19 cellular contexts compared by ENCODE assay signal in the genomic region with DNA sequence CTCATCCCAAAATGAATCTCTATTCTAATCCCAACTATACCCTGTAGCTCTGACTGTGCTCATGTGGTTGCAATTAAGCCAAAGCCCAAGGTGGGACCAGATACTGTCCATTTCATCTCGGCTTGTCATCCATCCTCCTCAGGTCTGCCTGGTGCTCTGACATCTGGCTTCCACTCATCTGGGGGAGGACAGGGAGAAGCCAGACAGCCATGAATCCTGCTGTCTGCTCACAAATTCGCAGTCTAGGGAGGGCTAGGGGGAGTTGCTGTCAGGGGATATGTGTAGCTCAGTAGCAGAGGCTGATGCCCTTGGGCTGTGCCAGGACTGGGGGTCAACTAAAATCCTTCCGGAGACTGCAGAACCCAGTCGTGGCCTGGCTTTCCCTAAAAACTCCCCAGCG.
A peak's percentile ranks its signal among the peaks of the same experiment; 100 is the strongest.
DNase-seq lines count a peak whose midpoint lies in the region; ATAC-seq, FAIRE-seq and TF ChIP-seq lines count a peak whose summit lies in the region.
"Had no signal": no experiment of that assay in that cellular context is flagged by ENCODE, and none has a peak within 500 bp of the region (broad histone marks: within the 10 kb centered on the region; RNA-seq: fewer than 3 reads in every experiment).

No MANE protein-coding gene starts in this region.

- H4K5ac ChIP-seq in IMR-90 (ENCODE audit: low read depth, low read length) = peak overlapping the region; percentile 89

- TF ChIP-seq RAD21 in IMR-90 (IDR thresholded peaks at IDR 0.05; ENCODE audit: low read length) = no peak

- H2AK9ac ChIP-seq in IMR-90 (replicated peaks; ENCODE audit: low read depth, low read length, poor library complexity) = peak overlapping the region; percentile 88

- no peak for DNase-seq in CD4-positive, CD25-positive, alpha-beta regulatory T cell
- DNase-seq in IMR-90 = no peak
- DNase-seq in astrocyte (ENCODE audit: low read depth) = no peak
- peak; percentile 29 for DNase-seq in nephron progenitor cell
- no peak for DNase-seq in DMS 273 (lab: John Stamatoyannopoulos, UW; ENCODE audit: unreplicated experiment)
- DNase-seq in caudate nucleus (lab: John Stamatoyannopoulos, UW) = no peak
- no peak for DNase-seq in activated CD8-positive, alpha-beta memory T cell treated with anti-CD3 and anti-CD28 coated beads for 24 hours
- DNase-seq: activated naive CD4-positive, alpha-beta T cell treated with anti-CD3 and anti-CD28 coated beads for 36 hours; activated T-cell treated with anti-CD3 and anti-CD28 coated beads, Interleukin-2, amount 50 U/mL, for 4 hours; NCI-H1105 treated with DMSO at 0.1 percent for 48 hours; NCI-H2081 treated with DMSO at 0.1 percent for 48 hours; NCI-H510A; sigmoid colon; substantia nigra had no signal

- H3K9me3 Mint-ChIP-seq in CD4-positive, CD25-positive, alpha-beta regulatory T cell = peaks cover 0 to 1% (median 0%) of the 10 kb centered on the region in 7 donors
- H3K9me3 Mint-ChIP-seq in astrocyte (ENCODE audit: unreplicated experiment) = no peaks in the 10 kb centered on the region
- no peaks in the 10 kb centered on the region for H3K9me3 Mint-ChIP-seq in nephron progenitor cell
- H3K9me3 Mint-ChIP-seq: activated naive CD4-positive, alpha-beta T cell treated with anti-CD3 and anti-CD28 coated beads for 36 hours; activated T-cell treated with anti-CD3 and anti-CD28 coated beads, Interleukin-2, amount 50 U/mL, for 4 hours; CD14-positive monocyte had no signal

- no peaks in the 10 kb centered on the region for H3K27me3 ChIP-seq in CD4-positive, CD25-positive, alpha-beta regulatory T cell (ENCODE audit: control insufficient read depth, insufficient read depth, low read length)
- H3K27me3 ChIP-seq in IMR-90 (ENCODE audit: control insufficient read depth, insufficient read depth, low read length) (no peaks in the 10 kb centered on the region), astrocyte (ENCODE audit: insufficient read depth, low read length) (no peaks in the 10 kb centered on the region)
- H3K27me3 ChIP-seq: sigmoid colon had no signal

- peak overlapping the region; percentile 96 for H2BK120ac ChIP-seq in IMR-90 (ENCODE audit: low read depth, low read length)

- peak overlapping the region; percentile 43 to 90 for H4K8ac ChIP-seq in IMR-90 (ENCODE audit: low read depth in 2 of 2, low read length in 2 of 2)

- H3K14ac ChIP-seq in IMR-90 (replicated peaks; ENCODE audit: low read depth, low read length) = peak overlapping the region; percentile 95

- no peaks in the 10 kb centered on the region for H3K79me1 ChIP-seq in IMR-90 (ENCODE audit: low read depth in 1 of 2, low read length in 2 of 2)

- FAIRE-seq in astrocyte (lab: Jason Lieb, UNC) = no peak
- FAIRE-seq: colon, G401.6 had no signal

- peak overlapping the region; percentile 53; the same call in 1 of the 2 replicates for H3K4me2 ChIP-seq in IMR-90 (ENCODE audit: low read depth, low read length)
- peak overlapping the region; percentile 6 for H3K4me2 ChIP-seq in astrocyte (ENCODE audit: low read length)

- peaks cover 26% of the 10 kb centered on the region for H3K4me1 ChIP-seq in CD4-positive, CD25-positive, alpha-beta regulatory T cell (ENCODE audit: control insufficient read depth, insufficient read depth, low read length, poor library complexity, severe bottlenecking)
- H3K4me1 ChIP-seq in IMR-90 (ENCODE audit: control insufficient read depth, insufficient read depth, low read length) = peaks cover 26% of the 10 kb centered on the region
- H3K4me1 ChIP-seq in astrocyte (ENCODE audit: insufficient read depth, low read length) = peaks cover 31% of the 10 kb centered on the region

- peaks cover 31 to 77% (median 44%) of the 10 kb centered on the region in 4 donors for H3K4me1 Mint-ChIP-seq in CD4-positive, CD25-positive, alpha-beta regulatory T cell
- H3K4me1 Mint-ChIP-seq in astrocyte (ENCODE audit: low read depth, unreplicated experiment) = peaks cover 33% of the 10 kb centered on the region
- peaks cover 83% of the 10 kb centered on the region for H3K4me1 Mint-ChIP-seq in nephron progenitor cell
- H3K4me1 Mint-ChIP-seq: CD14-positive monocyte had no signal

- H3K9ac ChIP-seq in IMR-90 (ENCODE audit: low read depth, low read length) (no peak overlapping the region), astrocyte (ENCODE audit: low read length) (no peak overlapping the region)

- 83% methylated on average over 3 of the region's 5 CpGs; no CpG with 5 or more reads in 1 of the 2 experiments for WGBS in IMR-90 (ENCODE audit: extremely low coverage in 2 of 2, insufficient read length in 1 of 2), 2 experiments

- BruUV-seq in IMR-90 (replicated peaks; lab: Mats Ljungman, UMichigan) = no TSS peak

- H3K4me3 ChIP-seq in CD4-positive, CD25-positive, alpha-beta regulatory T cell (ENCODE audit: low read depth, low read length) = peak overlapping the region; percentile 22
- no peak overlapping the region for H3K4me3 ChIP-seq in IMR-90 (ENCODE audit: insufficient read depth, low read depth, low read length)
- H3K4me3 ChIP-seq in astrocyte (ENCODE audit: insufficient read depth, low read depth, low read length) = no peak overlapping the region
- H3K4me3 ChIP-seq: sigmoid colon had no signal

- H2BK5ac ChIP-seq in IMR-90 (ENCODE audit: low read depth, low read length, poor library complexity, severe bottlenecking) = peak overlapping the region; percentile 87

- peak overlapping the region in 2 of 3 donors; percentile 80 to 82 for H3K27ac Mint-ChIP-seq in CD4-positive, CD25-positive, alpha-beta regulatory T cell
- H3K27ac Mint-ChIP-seq in astrocyte (ENCODE audit: unreplicated experiment) (no peak overlapping the region), nephron progenitor cell (peak overlapping the region; percentile 87)
- H3K27ac Mint-ChIP-seq: CD14-positive monocyte had no signal

- H3K27ac ChIP-seq in CD4-positive, CD25-positive, alpha-beta regulatory T cell (ENCODE audit: insufficient read depth, low read length, poor library complexity, severe bottlenecking) = no peak overlapping the region
- H3K27ac ChIP-seq in IMR-90 (ENCODE audit: insufficient read depth, low read length) = peak overlapping the region; percentile 46
- peak overlapping the region; percentile 28 for H3K27ac ChIP-seq in astrocyte (ENCODE audit: low read depth, low read length)
- no peak overlapping the region for H3K27ac ChIP-seq in caudate nucleus (ENCODE audit: low read depth, low read length)

- H3K36me3 ChIP-seq in CD4-positive, CD25-positive, alpha-beta regulatory T cell (ENCODE audit: control insufficient read depth, insufficient read depth, low read length) = no peaks in the 10 kb centered on the region
- H3K36me3 ChIP-seq in IMR-90 (ENCODE audit: control insufficient read depth, insufficient read depth, low read length) = no peaks in the 10 kb centered on the region
- no peaks in the 10 kb centered on the region for H3K36me3 ChIP-seq in astrocyte (ENCODE audit: insufficient read depth, low read length)
- H3K36me3 ChIP-seq: sigmoid colon had no signal

- H3K4ac ChIP-seq in IMR-90 (ENCODE audit: low read depth, low read length) = peak overlapping the region; percentile 97

- H3K56ac ChIP-seq in IMR-90 (ENCODE audit: extremely low read depth, insufficient read depth, low read length) = peak overlapping the region; percentile 21; the same call in 1 of the 2 replicates

- peak overlapping the region; percentile 87; the same call in 2 of the 3 replicates for H2BK15ac ChIP-seq in IMR-90 (ENCODE audit: low read depth, low read length)

- intact Hi-C loops in IMR-90 (cut with micrococcal nuclease) = no loop called here

- H2AFZ ChIP-seq in IMR-90 (replicated peaks; ENCODE audit: low read length, poor library complexity) (peak overlapping the region; percentile 74), astrocyte (ENCODE audit: low read depth, low read length) (no peak overlapping the region)

- H3K36me3 Mint-ChIP-seq in CD4-positive, CD25-positive, alpha-beta regulatory T cell = peaks cover 2% of the 10 kb centered on the region
- H3K36me3 Mint-ChIP-seq in astrocyte (ENCODE audit: low read depth, unreplicated experiment) = no peaks in the 10 kb centered on the region
- no peaks in the 10 kb centered on the region for H3K36me3 Mint-ChIP-seq in nephron progenitor cell (ENCODE audit: low read depth)
- H3K36me3 Mint-ChIP-seq: CD14-positive monocyte had no signal

- POLR2A ChIA-PET in IMR-90 (lab: Charles Lee; ENCODE audit: unreplicated experiment) = no interaction called here

- peaks cover 39% of the 10 kb centered on the region for H3K9me1 ChIP-seq in IMR-90 (ENCODE audit: insufficient read depth, low read length)

- H3K9me3 ChIP-seq in CD4-positive, CD25-positive, alpha-beta regulatory T cell (ENCODE audit: control insufficient read depth in 2 of 2, low read length in 2 of 2) = no peaks in the 10 kb centered on the region
- H3K9me3 ChIP-seq in IMR-90 (ENCODE audit: control insufficient read depth, insufficient read depth, low read length) (no peaks in the 10 kb centered on the region), astrocyte (ENCODE audit: insufficient read depth, low read depth, low read length) (no peaks in the 10 kb centered on the region)
- H3K9me3 ChIP-seq: sigmoid colon had no signal

- peak overlapping the region in 2 of 4 donors; percentile 8 to 14 for H3K4me3 Mint-ChIP-seq in CD4-positive, CD25-positive, alpha-beta regulatory T cell
- H3K4me3 Mint-ChIP-seq in astrocyte (ENCODE audit: unreplicated experiment) (no peak overlapping the region), nephron progenitor cell (peak overlapping the region; percentile 11)
- H3K4me3 Mint-ChIP-seq: activated naive CD4-positive, alpha-beta T cell treated with anti-CD3 and anti-CD28 coated beads for 36 hours; activated T-cell treated with anti-CD3 and anti-CD28 coated beads, Interleukin-2, amount 50 U/mL, for 4 hours; CD14-positive monocyte had no signal

- H4K91ac ChIP-seq in IMR-90 (ENCODE audit: insufficient read depth, low read depth, low read length) = peak overlapping the region; percentile 91

- H3K27me3 Mint-ChIP-seq in CD4-positive, CD25-positive, alpha-beta regulatory T cell = no peaks in the 10 kb centered on the region
- H3K27me3 Mint-ChIP-seq in astrocyte (ENCODE audit: low read depth, unreplicated experiment) = no peaks in the 10 kb centered on the region
- H3K27me3 Mint-ChIP-seq in nephron progenitor cell (ENCODE audit: low read depth, poor library complexity) = peaks cover 6% of the 10 kb centered on the region

- TF ChIP-seq CTCF in IMR-90 (conservative IDR thresholded peaks at IDR 0.05; ENCODE audit: low read depth, low read length) (no peak), astrocyte (IDR thresholded peaks at IDR 0.05; ENCODE audit: insufficient read depth, low read depth, low read length) (no peak), nephron progenitor cell (IDR thresholded peaks at IDR 0.05) (no peak)

- TF ChIP-seq POLR2A in IMR-90 (IDR thresholded peaks at IDR 0.05; ENCODE audit: low read depth, low read length) = no peak

- CTCF ChIA-PET in IMR-90 (lab: Yijun Ruan, JAX) = no interaction called here

- H3K23ac ChIP-seq in IMR-90 (ENCODE audit: low read depth, low read length) = peak overlapping the region; percentile 81

- in situ Hi-C loops in IMR-90 (cut with MboI; ENCODE audit: low sequenced_read_pairs) = loop anchor here (25.0 kb wide), 1 partner anchor 383 kb away; no protein-coding TSS in a partner anchor

- dilution Hi-C loops in IMR-90 (cut with HindIII; ENCODE audit: low sequenced_read_pairs, unreplicated experiment) = no loop called here

- no peaks in the 10 kb centered on the region for H4K20me1 ChIP-seq in IMR-90 (ENCODE audit: insufficient read depth, low read length)
- no peaks in the 10 kb centered on the region for H4K20me1 ChIP-seq in astrocyte (ENCODE audit: insufficient read depth, low read length)

- H3K79me2 ChIP-seq in astrocyte (ENCODE audit: insufficient read depth, low read length) = no peaks in the 10 kb centered on the region

- peak overlapping the region; percentile 84 for H3K18ac ChIP-seq in IMR-90 (ENCODE audit: low read depth, low read length)

- H2BK20ac ChIP-seq in IMR-90 (ENCODE audit: low read depth, low read length) = peak overlapping the region; percentile 90

- peak overlapping the region; percentile 98 for H2AK5ac ChIP-seq in IMR-90 (ENCODE audit: low read depth, low read length)

- no peak for ATAC-seq in CD4-positive, CD25-positive, alpha-beta regulatory T cell (ENCODE audit: low read depth in 2 of 2)
- ATAC-seq in IMR-90 (ENCODE audit: low read depth) = no peak
- ATAC-seq in GM19397 (IDR thresholded peaks at IDR 0.05; ENCODE audit: unreplicated experiment) = no peak
- ATAC-seq: activated CD4-positive, CD25-positive, alpha-beta regulatory T cell treated with anti-CD3 and anti-CD28 coated beads, Interleukin-2, amount 50 U/mL, for 24 hours; activated T-cell treated with anti-CD3 and anti-CD28 coated beads, Interleukin-2, amount 50 U/mL, for 4 hours had no signal

Comparison
In these comparisons a context has a peak if more than half of its experiments do, and no peak if none do; other contexts are left out.
1. H3K27ac ChIP-seq: peak in IMR-90 (single experiment) and astrocyte (single experiment); none in CD4-positive, CD25-positive, alpha-beta regulatory T cell (single experiment) and caudate nucleus (single experiment).